Comparison of ENCODE assay signal across 8 cellular contexts in the genomic region with DNA sequence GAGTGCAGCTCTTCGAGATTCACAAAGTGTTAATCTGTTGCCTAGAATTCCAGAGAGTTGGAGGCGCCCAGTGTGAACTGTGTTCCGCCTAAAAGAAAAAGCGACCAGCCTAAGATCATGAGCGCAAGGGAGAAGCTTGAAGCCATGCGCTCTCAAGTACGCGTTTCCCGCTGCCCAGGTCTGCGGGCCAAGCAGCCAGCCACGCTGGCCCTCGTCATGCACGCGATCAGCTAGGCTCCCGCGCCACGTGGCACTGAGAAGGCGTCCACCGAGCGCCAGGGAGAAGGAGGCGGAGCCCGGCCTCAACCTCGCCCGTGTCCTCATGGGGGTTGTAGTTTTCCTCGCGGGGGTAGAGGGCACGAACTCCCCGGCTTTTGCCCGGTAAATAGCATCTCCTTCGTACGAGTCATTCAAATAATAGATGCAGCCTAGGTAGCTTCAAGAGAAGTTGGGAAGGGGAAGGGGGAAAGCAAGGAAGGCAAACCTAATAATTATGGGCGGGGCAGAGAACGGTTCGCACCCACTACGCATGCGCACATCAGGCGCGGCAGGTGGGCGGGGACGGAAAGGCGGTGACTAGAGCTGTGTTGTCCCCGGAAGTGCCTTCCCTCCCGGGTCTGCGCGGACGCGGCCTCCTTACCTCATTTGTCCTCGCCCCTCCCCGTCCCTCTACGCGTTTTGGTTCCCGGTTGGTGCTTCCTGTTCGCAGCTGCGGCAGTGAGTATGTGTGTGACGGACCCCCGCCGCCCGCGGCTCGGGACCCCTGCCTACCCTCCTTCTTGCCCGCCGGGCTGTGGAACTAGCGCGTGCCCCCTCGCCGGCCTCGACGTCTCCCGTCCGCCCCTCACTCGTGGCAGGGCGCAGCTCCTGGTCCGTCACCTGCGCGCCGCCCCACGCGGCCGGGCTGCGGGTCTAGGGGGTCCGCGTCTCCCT. TPM values are rescaled to one million over a fixed set of nuclear protein-coding genes. Genes with fewer than 3 reads are reported as not detected.
DNase-seq lines count a peak whose midpoint lies in the region; ATAC-seq, FAIRE-seq and TF ChIP-seq lines count a peak whose summit lies in the region.

Gene ZCCHC7 (plus strand): TSS at position 668 of the 933 bp plus-strand sequence.

- H3K4me3 ChIP-seq in kidney (ENCODE audit: low read length in 2 of 2): peak within 1 kb of the TSS; percentile 76 to 88

- peak within 1 kb of the TSS; percentile 70 to 75 for H3K9ac ChIP-seq in kidney (ENCODE audit: low read length in 2 of 2)

- FAIRE-seq in kidney (lab: Jason Lieb, UNC): peak; percentile 11

- peak; percentile 96 for ATAC-seq in HG03432 (IDR thresholded peaks at IDR 0.05; ENCODE audit: unreplicated experiment)

- H3K27ac ChIP-seq in kidney (ENCODE audit: low read depth in 2 of 2, low read length in 2 of 2): peak within 1 kb of the TSS; percentile 60 to 85

- peak; percentile 86 for TF ChIP-seq POLR2A in GM19099 (IDR thresholded peaks at IDR 0.05; ENCODE audit: extremely low read depth, insufficient read length, low read depth)

- DNase-seq in AG20443 (ENCODE audit: low spot score): peak; percentile 99
- peak; percentile 87 for DNase-seq in NCI-H510A (lab: John Stamatoyannopoulos, UW)
- DNase-seq in activated CD4-positive, alpha-beta T cell treated with anti-CD3 and anti-CD28 coated beads for 1 hour: peak; percentile 95
- peak; percentile 96 for DNase-seq in cerebellum (ENCODE audit: low spot score)
- DNase-seq in kidney: peak; percentile 99
- DNase-seq in stimulated activated CD4-positive, alpha-beta T cell treated with anti-CD3 and anti-CD28 coated beads, Interleukin-15, amount 100 ng/mL, for 24 hours: peak; percentile 97

- TF ChIP-seq CTCF in kidney (IDR thresholded peaks at IDR 0.05; ENCODE audit: borderline replicate concordance, extremely low read depth, insufficient read depth): no peak

- intact Hi-C loops in kidney (cut with DNase I): no loop called here

- no peaks in the 10 kb centered on the region for H3K36me3 ChIP-seq in kidney (ENCODE audit: control insufficient read depth in 1 of 2, insufficient read depth in 2 of 2, low read length in 2 of 2)

- H3K9me3 ChIP-seq in kidney (ENCODE audit: control insufficient read depth in 1 of 2, low read length in 2 of 2): no peaks in the 10 kb centered on the region

- H3K4me1 ChIP-seq in kidney (ENCODE audit: control insufficient read depth in 1 of 2, insufficient read depth in 1 of 2, low read depth in 1 of 2, low read length in 2 of 2): no peaks in the 10 kb centered on the region

RNA-seq across cellular contexts. Expression of gene ZCCHC7, which starts in this region (rescaled TPM):
- total RNA-seq in cerebellum: 23.0 TPM
- 22.3 TPM for total RNA-seq in kidney
- 7.2 TPM for polyA plus RNA-seq in kidney (ENCODE audit: insufficient read depth, low read depth, low replicate concordance)

Comparison
In these comparisons a context has a peak if more than half of its experiments do, and no peak if none do; other contexts are left out.
1. Peak in every context shown above with its lines: DNase-seq, ATAC-seq, H3K4me3 ChIP-seq and H3K27ac ChIP-seq.